In the genomic region with DNA sequence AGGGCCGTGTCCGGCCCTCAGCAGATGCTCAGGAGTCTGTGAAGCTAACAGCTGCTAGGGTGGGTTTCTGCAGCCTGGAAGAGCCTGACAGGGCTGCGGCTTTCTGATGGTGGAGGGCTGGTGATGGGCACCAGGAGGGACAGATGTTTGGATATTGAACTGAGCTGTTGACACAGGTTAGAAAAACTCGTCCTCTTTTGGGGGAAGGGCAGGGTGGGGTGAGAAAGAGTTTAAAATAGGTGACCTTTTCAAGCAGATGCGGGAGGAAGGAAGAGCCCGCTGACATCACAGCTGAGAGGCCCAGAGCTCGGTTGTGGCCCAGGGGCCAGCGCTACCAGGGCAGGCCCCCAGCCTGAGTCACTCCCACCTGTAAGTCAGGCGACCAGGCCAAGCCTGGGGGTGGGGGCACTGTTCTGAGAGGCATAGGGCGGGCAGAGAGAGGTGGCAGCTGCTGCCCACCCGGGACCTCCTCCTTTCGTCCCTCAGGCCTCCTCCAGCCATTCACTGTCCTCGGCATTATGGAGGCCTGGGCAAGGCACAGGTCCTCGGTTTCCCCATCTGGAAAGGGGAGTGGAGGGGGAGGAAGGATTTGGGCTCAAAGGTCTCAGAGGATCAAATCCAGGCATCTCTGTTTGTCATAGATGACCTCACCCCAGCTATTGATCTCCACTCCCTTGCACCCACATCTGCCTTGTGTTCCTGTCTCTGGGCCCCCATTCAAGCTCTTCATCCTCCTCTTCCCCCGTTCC, we compare ENCODE assay signal across 8 cellular contexts. TPM values are rescaled to one million over a fixed set of nuclear protein-coding genes. Genes with fewer than 3 reads are reported as not detected.
DNase-seq lines count a peak whose midpoint lies in the region; ATAC-seq and TF ChIP-seq lines count a peak whose summit lies in the region.

No MANE protein-coding gene starts in this region.

- no peak for TF ChIP-seq POLR2A in thyroid gland (IDR thresholded peaks at IDR 0.05)

- H3K27ac ChIP-seq in left ventricle myocardium inferior (replicated peaks), result peak overlapping the region; percentile 62
- no peak overlapping the region for H3K27ac ChIP-seq in right atrium auricular region
- H3K27ac ChIP-seq in effector memory CD4-positive, alpha-beta T cell (ENCODE audit: insufficient read depth, low read length, poor library complexity, severe bottlenecking), result peak overlapping the region; percentile 11
- peak overlapping the region; percentile 5 to 63 (median 62) for H3K27ac ChIP-seq in thyroid gland

- ATAC-seq in HG02884 (IDR thresholded peaks at IDR 0.05; ENCODE audit: unreplicated experiment), result no peak

- WGBS in thyroid gland, 2 donors, result 70 to 82% methylated on average over 13 to 15 of the region's 15 CpGs

- TF ChIP-seq CTCF in left ventricle myocardium inferior (IDR thresholded peaks at IDR 0.05; ENCODE audit: borderline replicate concordance) (no peak), right atrium auricular region (IDR thresholded peaks at IDR 0.05) (no peak), thyroid gland (IDR thresholded peaks at IDR 0.05) (no peak)

- no peaks in the 10 kb centered on the region for H3K36me3 ChIP-seq in left ventricle myocardium inferior
- H3K36me3 ChIP-seq in right atrium auricular region, result no peaks in the 10 kb centered on the region
- no peaks in the 10 kb centered on the region for H3K36me3 ChIP-seq in effector memory CD4-positive, alpha-beta T cell (ENCODE audit: control insufficient read depth, insufficient read depth, low read length)
- H3K36me3 ChIP-seq in thyroid gland, result no peaks in the 10 kb centered on the region
- H3K36me3 ChIP-seq in HAP-1 (replicated peaks), result no peaks in the 10 kb centered on the region

- no peaks in the 10 kb centered on the region for H3K27me3 ChIP-seq in left ventricle myocardium inferior (ENCODE audit: low read depth)
- no peaks in the 10 kb centered on the region for H3K27me3 ChIP-seq in right atrium auricular region
- no peaks in the 10 kb centered on the region for H3K27me3 ChIP-seq in effector memory CD4-positive, alpha-beta T cell (replicated peaks; ENCODE audit: control insufficient read depth, insufficient read depth, low read length, poor library complexity, severe bottlenecking)
- no peaks in the 10 kb centered on the region for H3K27me3 ChIP-seq in thyroid gland
- H3K27me3 ChIP-seq in HAP-1 (ENCODE audit: low read depth), result no peaks in the 10 kb centered on the region

- H3K4me3 ChIP-seq in left ventricle myocardium inferior (no peak overlapping the region), right atrium auricular region (no peak overlapping the region), thyroid gland (replicated peaks in 1 of 3) (no peak overlapping the region), HAP-1 (no peak overlapping the region)
- H3K4me3 ChIP-seq in effector memory CD4-positive, alpha-beta T cell (ENCODE audit: insufficient read depth, low read depth, low read length, poor library complexity, severe bottlenecking), result no peak overlapping the region

- DNase-seq in left ventricle myocardium inferior (no peak), right atrium auricular region (ENCODE audit: low spot score) (no peak), NCI-H69 (lab: John Stamatoyannopoulos, UW) (peak; percentile 72), thyroid gland (peak in 1 of 2 donors; percentile 19), HAP-1 (ENCODE audit: low spot score in 2 of 2) (no peak), SKM-1 treated with dmso at 0.1 percent for 144 hours (lab: John Stamatoyannopoulos, UW; ENCODE audit: unreplicated experiment) (no peak)
- no peak for DNase-seq in effector memory CD4-positive, alpha-beta T cell

- intact Hi-C loops in left ventricle myocardium inferior (cut with micrococcal nuclease) (no loop called here), thyroid gland (cut with DNase I) (no loop called here)

- peaks cover 22% of the 10 kb centered on the region for H3K4me1 ChIP-seq in left ventricle myocardium inferior
- peaks cover 0 to 10% of the 10 kb centered on the region in 2 donors for H3K4me1 ChIP-seq in right atrium auricular region
- H3K4me1 ChIP-seq in effector memory CD4-positive, alpha-beta T cell (ENCODE audit: control insufficient read depth, insufficient read depth, low read length, poor library complexity, severe bottlenecking), result peaks cover 45% of the 10 kb centered on the region
- H3K4me1 ChIP-seq in thyroid gland, result peaks cover 19 to 62% of the 10 kb centered on the region in 2 donors
- no peaks in the 10 kb centered on the region for H3K4me1 ChIP-seq in HAP-1

- H3K9me3 ChIP-seq in left ventricle myocardium inferior (replicated peaks), result no peaks in the 10 kb centered on the region
- H3K9me3 ChIP-seq in right atrium auricular region, result no peaks in the 10 kb centered on the region
- no peaks in the 10 kb centered on the region for H3K9me3 ChIP-seq in effector memory CD4-positive, alpha-beta T cell (ENCODE audit: control insufficient read depth, low read length)
- H3K9me3 ChIP-seq in thyroid gland, result no peaks in the 10 kb centered on the region
- no peaks in the 10 kb centered on the region for H3K9me3 ChIP-seq in HAP-1

- in situ Hi-C loops in HAP-1 (cut with MboI; ENCODE audit: low sequenced_read_pairs), result no loop called here

RNA-seq across cellular contexts. Expression of a gene that starts 32.3 kb away (rescaled TPM):
- total RNA-seq in left ventricle myocardium inferior (75.2 TPM), right atrium auricular region (100 to 1,000 TPM; 145 to 357 TPM), thyroid gland (100 to 1,000 TPM; 279 to 388 (median 343) TPM)

Comparison
In these comparisons a context has a peak if more than half of its experiments do, and no peak if none do; other contexts are left out.
1. H3K27ac ChIP-seq: peak in left ventricle myocardium inferior (single experiment), effector memory CD4-positive, alpha-beta T cell (single experiment) and thyroid gland (3 of 3); none in right atrium auricular region (0 of 2).